Comparison of ENCODE assay signal across 8 cellular contexts in the genomic region with DNA sequence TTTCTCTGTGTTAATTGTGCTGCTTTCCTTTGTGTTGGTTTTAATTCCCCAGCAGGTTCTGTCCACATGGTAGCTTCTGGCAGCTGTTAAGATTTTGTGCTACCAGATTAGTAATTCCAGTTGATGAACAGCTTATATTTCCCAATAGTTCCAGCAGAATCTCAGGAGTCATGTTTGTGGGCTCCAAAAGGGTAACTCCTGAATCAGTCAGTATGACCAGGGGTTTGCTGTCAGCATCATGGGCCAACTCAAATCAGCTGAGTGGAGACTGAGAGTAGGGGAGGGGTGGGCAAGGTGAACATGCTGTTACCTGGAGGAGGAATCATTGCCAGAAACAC.
DNase-seq lines count a peak whose midpoint lies in the region; ATAC-seq and TF ChIP-seq lines count a peak whose summit lies in the region.
"Had no signal": no experiment of that assay in that cellular context is flagged by ENCODE, and none has a peak within 500 bp of the region (broad histone marks: within the 10 kb centered on the region; RNA-seq: fewer than 3 reads in every experiment).

No MANE protein-coding gene starts in this region.

- H3K27me3 ChIP-seq in PC-9 (ENCODE audit: insufficient read depth, low read depth): no peaks in the 10 kb centered on the region
- no peaks in the 10 kb centered on the region for H3K27me3 ChIP-seq in endodermal cell (ENCODE audit: control insufficient read depth, insufficient read depth, low read length, poor library complexity, severe bottlenecking)

- H3K36me3 ChIP-seq in PC-9 (ENCODE audit: low read depth): no peaks in the 10 kb centered on the region
- H3K36me3 ChIP-seq in endodermal cell (ENCODE audit: control insufficient read depth, insufficient read depth, low read length): no peaks in the 10 kb centered on the region

- H3K36me3 Mint-ChIP-seq in endodermal cell (ENCODE audit: low read depth): no peaks in the 10 kb centered on the region
- H3K36me3 Mint-ChIP-seq in stimulated activated effector memory CD8-positive, alpha-beta T cell treated with anti-CD3 and anti-CD28 coated beads, Interleukin-12 subunit alpha, Interleukin-12 subunit beta, amount 100 ng/mL, for 72 hours: peaks cover 10% of the 10 kb centered on the region

- peak; percentile 11 for ATAC-seq in HG02610 (IDR thresholded peaks at IDR 0.05; ENCODE audit: unreplicated experiment)
- ATAC-seq in stimulated activated effector memory CD8-positive, alpha-beta T cell treated with anti-CD3 and anti-CD28 coated beads, Interleukin-12 subunit alpha, Interleukin-12 subunit beta, amount 100 ng/mL, for 72 hours: peak; percentile 11

- H3K9me2 ChIP-seq in PC-9 (ENCODE audit: insufficient read depth): no peaks in the 10 kb centered on the region

- H3K9ac ChIP-seq in endodermal cell (ENCODE audit: extremely low read depth, low read length, poor library complexity, severe bottlenecking): no peak overlapping the region

- BruUV-seq in PC-9 (replicated peaks; lab: Mats Ljungman, UMichigan): TSS peak; percentile 33

- DNase-seq in PC-9 (no peak), endodermal cell (no peak), NCI-H2227 treated with DMSO at 0.1 percent for 48 hours (lab: John Stamatoyannopoulos, UW) (no peak), GOT3 (lab: John Stamatoyannopoulos, UW) (no peak)
- no peak for DNase-seq in stimulated activated effector memory CD8-positive, alpha-beta T cell treated with anti-CD3 and anti-CD28 coated beads, Interleukin-12 subunit alpha, Interleukin-12 subunit beta, amount 100 ng/mL, for 72 hours (ENCODE audit: low spot score in 2 of 2)
- DNase-seq in activated effector memory CD4-positive, alpha-beta T cell treated with Interleukin-2 at 50 U/mL for 16 hours: no peak
- DNase-seq: NCI-H1105 treated with DMSO at 0.1 percent for 48 hours had no signal

- CTCF ChIA-PET in PC-9 (lab: Charles Lee): no interaction called here

- H3K27me3 Mint-ChIP-seq in endodermal cell (ENCODE audit: insufficient read depth): no peaks in the 10 kb centered on the region

- no peak for TF ChIP-seq CTCF in PC-9 (conservative IDR thresholded peaks at IDR 0.05)
- TF ChIP-seq CTCF in endodermal cell (conservative IDR thresholded peaks at IDR 0.05): peak; percentile 21

- H3K4me1 ChIP-seq in PC-9 (replicated peaks; ENCODE audit: insufficient read depth): peaks cover 41% of the 10 kb centered on the region
- H3K4me1 ChIP-seq in endodermal cell (ENCODE audit: control insufficient read depth, insufficient read depth, low read length): peaks cover 4% of the 10 kb centered on the region

- H3K4me3 ChIP-seq in PC-9 (no peak overlapping the region), endodermal cell (ENCODE audit: low read length) (peak overlapping the region; percentile 3)

- intact Hi-C loops in PC-9 (cut with micrococcal nuclease; ENCODE audit: unreplicated experiment): loop anchor here (10.0 kb wide), 1 partner anchor 253 kb away; a partner anchor contains a TSS

- H3K4me3 Mint-ChIP-seq in endodermal cell: no peak overlapping the region
- peak overlapping the region; percentile 1 for H3K4me3 Mint-ChIP-seq in stimulated activated effector memory CD8-positive, alpha-beta T cell treated with anti-CD3 and anti-CD28 coated beads, Interleukin-12 subunit alpha, Interleukin-12 subunit beta, amount 100 ng/mL, for 72 hours

- H3K79me2 ChIP-seq in PC-9 (ENCODE audit: low read depth): no peaks in the 10 kb centered on the region

- H3K4me2 ChIP-seq in PC-9: peak overlapping the region; percentile 30; the same call in 1 of the 2 replicates

- H3F3A ChIP-seq in PC-9 (ENCODE audit: insufficient read depth, low read depth): peaks cover 23% of the 10 kb centered on the region

- H2AFZ ChIP-seq in PC-9: no peak overlapping the region

- no peaks in the 10 kb centered on the region for H4K20me1 ChIP-seq in PC-9 (ENCODE audit: insufficient read depth)

- H3K9me3 ChIP-seq in PC-9 (ENCODE audit: insufficient read depth, low read depth): 0 out of 2 replicates have a peak, but pooled peaks cover 3% of the 10 kb centered on the region
- no peaks in the 10 kb centered on the region for H3K9me3 ChIP-seq in endodermal cell (ENCODE audit: control insufficient read depth, low read length)

- H3K27ac Mint-ChIP-seq in endodermal cell: no peak overlapping the region
- peak overlapping the region; percentile 97 for H3K27ac Mint-ChIP-seq in stimulated activated effector memory CD8-positive, alpha-beta T cell treated with anti-CD3 and anti-CD28 coated beads, Interleukin-12 subunit alpha, Interleukin-12 subunit beta, amount 100 ng/mL, for 72 hours

- H3K4me1 Mint-ChIP-seq in endodermal cell: peaks cover 23% of the 10 kb centered on the region
- peaks cover 63% of the 10 kb centered on the region for H3K4me1 Mint-ChIP-seq in stimulated activated effector memory CD8-positive, alpha-beta T cell treated with anti-CD3 and anti-CD28 coated beads, Interleukin-12 subunit alpha, Interleukin-12 subunit beta, amount 100 ng/mL, for 72 hours

- POLR2A ChIA-PET in PC-9 (lab: Charles Lee; ENCODE audit: unreplicated experiment): interaction anchor here (0.6 kb wide), 1 partner anchor 253 kb away, joined by 4 read pairs; a partner anchor contains a TSS

- H3K9me3 Mint-ChIP-seq in endodermal cell: no peaks in the 10 kb centered on the region
- no peaks in the 10 kb centered on the region for H3K9me3 Mint-ChIP-seq in stimulated activated effector memory CD8-positive, alpha-beta T cell treated with anti-CD3 and anti-CD28 coated beads, Interleukin-12 subunit alpha, Interleukin-12 subunit beta, amount 100 ng/mL, for 72 hours

- peak overlapping the region; percentile 65 for H3K27ac ChIP-seq in PC-9
- no peak overlapping the region for H3K27ac ChIP-seq in endodermal cell (ENCODE audit: low read depth, low read length)
